8 cellular contexts compared by ENCODE assay signal in the genomic region with DNA sequence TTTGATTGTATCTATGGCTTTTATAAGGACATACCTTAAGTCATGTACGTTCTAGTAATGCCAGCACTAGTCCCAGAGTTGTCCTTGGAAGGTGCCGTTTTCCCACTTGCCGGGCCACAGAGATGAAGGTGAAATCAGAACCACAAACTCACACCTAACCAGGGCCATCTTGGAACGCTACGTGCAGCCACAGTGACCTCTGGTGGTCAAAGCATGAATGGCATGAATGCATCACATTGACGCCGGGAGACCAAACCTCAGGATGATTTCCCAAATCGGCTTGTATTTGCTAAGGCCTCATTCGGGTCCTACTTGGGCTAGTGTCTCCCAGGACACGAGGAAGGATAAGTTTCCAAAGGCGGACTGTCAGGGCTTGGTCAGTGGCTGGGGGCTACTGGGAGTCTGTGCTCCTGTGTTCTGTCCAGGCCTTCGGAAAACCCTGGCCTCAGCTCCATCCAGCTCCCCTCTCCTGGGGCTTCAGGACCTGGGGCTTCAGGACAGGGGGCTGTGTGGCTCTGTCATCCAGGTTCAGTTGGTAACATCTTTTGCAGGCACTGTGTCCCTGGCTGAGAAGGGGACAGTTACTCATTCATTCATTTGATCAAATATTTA.
DNase-seq lines count a peak whose midpoint lies in the region; ATAC-seq and TF ChIP-seq lines count a peak whose summit lies in the region.

No MANE protein-coding gene starts in this region.

- no peak for TF ChIP-seq POLR2A in uterus (IDR thresholded peaks at IDR 0.05)

- TF ChIP-seq CTCF in uterus (IDR thresholded peaks at IDR 0.05) = peak; percentile 89 to 94 (median 92)

- no peaks in the 10 kb centered on the region for H3K9me3 ChIP-seq in uterus

- no peaks in the 10 kb centered on the region for H3K9me3 Mint-ChIP-seq in activated naive CD4-positive, alpha-beta T cell treated with anti-CD3 and anti-CD28 coated beads, Interleukin-2, amount 50 U/mL, for 72 hours

- no peaks in the 10 kb centered on the region for H3K27me3 ChIP-seq in uterus

- H3K36me3 Mint-ChIP-seq in activated naive CD4-positive, alpha-beta T cell treated with anti-CD3 and anti-CD28 coated beads, Interleukin-2, amount 50 U/mL, for 72 hours = no peaks in the 10 kb centered on the region

- DNase-seq in DMS153 treated with DMSO at 0.1 percent for 48 hours (lab: John Stamatoyannopoulos, UW; ENCODE audit: unreplicated experiment) = peak; percentile 51
- peak; percentile 80 for DNase-seq in HT-29 (ENCODE audit: low spot score)
- peak; percentile 72 for DNase-seq in SK-MEL-5 (ENCODE audit: low read depth, low spot score)
- DNase-seq in activated naive CD4-positive, alpha-beta T cell treated with anti-CD3 and anti-CD28 coated beads, Interleukin-2, amount 50 U/mL, for 72 hours (ENCODE audit: low spot score in 2 of 2) = peak in 1 of 2 donors; percentile 73
- peak; percentile 73 for DNase-seq in Right ventricle myocardium inferior (ENCODE audit: missing footprints)
- peak; percentile 63 for DNase-seq in pons (ENCODE audit: low spot score)
- DNase-seq in uterus = peak; percentile 60 to 71

- H3K4me1 ChIP-seq in uterus = no peaks in the 10 kb centered on the region

- H3K27ac ChIP-seq in uterus = no peak overlapping the region

- H3K36me3 ChIP-seq in uterus = no peaks in the 10 kb centered on the region

- ATAC-seq in activated naive CD4-positive, alpha-beta T cell treated with anti-CD3 and anti-CD28 coated beads, Interleukin-2, amount 50 U/mL, for 72 hours = peak; percentile 52 to 56
- ATAC-seq in Right ventricle myocardium inferior (peak; percentile 74), GM19467 (IDR thresholded peaks at IDR 0.05; ENCODE audit: unreplicated experiment) (no peak)

- intact Hi-C loops in Right ventricle myocardium inferior (cut with DNase I) = loop anchor here (1.0 kb wide), 1 partner anchor 295 kb away; no protein-coding TSS in a partner anchor
- intact Hi-C loops in uterus (cut with DNase I; ENCODE audit: low total_unique reads) = loop anchor here (5.0 kb wide), 1 partner anchor 293 kb away; no protein-coding TSS in a partner anchor

- no peak overlapping the region for H3K4me3 ChIP-seq in uterus

- no peak overlapping the region for H3K27ac Mint-ChIP-seq in activated naive CD4-positive, alpha-beta T cell treated with anti-CD3 and anti-CD28 coated beads, Interleukin-2, amount 50 U/mL, for 72 hours

- in situ Hi-C loops in SK-MEL-5 (cut with HindIII; ENCODE audit: low pct_unique_long_range_greater_than_20kb, low sequenced_read_pairs) = no loop called here
